Comparison of ENCODE assay signal across 9 cellular contexts in the genomic region with DNA sequence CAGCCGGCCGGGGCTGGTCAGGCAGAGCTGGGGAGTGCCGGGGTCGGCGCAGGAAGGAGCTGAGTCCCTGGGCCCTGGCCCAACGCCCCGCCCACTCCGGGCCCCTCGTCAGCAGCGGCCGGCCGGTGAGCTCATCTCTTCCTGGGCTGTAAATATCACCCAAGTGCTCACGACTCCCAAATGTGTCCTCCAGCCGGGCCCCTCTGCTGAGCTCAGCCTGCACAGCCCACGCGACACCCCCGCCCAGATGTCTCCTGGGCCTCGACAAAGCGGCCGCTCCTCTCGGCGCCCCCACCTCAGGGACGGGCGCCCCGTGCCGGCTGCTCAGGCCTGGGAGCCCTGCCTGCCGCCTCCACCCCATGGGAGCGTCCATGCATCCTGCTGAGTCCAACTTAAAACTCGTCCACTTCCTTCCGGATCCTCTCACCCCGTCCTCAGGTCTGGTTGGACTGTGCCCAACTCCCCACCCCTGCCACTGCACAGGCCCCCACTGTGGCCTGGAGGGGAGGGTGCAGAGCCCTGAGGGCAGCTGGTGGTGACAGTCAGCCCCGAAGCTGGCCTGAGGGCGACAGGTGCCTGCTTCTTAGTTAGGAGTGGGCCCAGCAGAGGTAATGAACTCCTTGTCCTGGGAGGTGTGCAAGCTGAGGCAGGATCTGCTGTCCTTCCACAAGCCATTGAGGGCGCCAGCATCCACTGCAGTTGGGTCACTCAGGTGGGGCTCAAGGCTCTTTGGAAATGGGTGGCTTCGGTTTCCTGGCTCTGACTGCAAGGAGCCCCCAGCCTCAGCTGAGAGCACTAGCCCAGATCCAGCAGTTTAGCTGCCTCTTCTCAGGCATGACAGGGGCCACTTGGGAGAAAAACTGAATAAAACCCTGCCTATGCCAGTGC. TPM values are rescaled to one million over a fixed set of nuclear protein-coding genes. Genes with fewer than 3 reads are reported as not detected.
DNase-seq lines count a peak whose midpoint lies in the region; ATAC-seq and TF ChIP-seq lines count a peak whose summit lies in the region.
"Had no signal": no experiment of that assay in that cellular context is flagged by ENCODE, and none has a peak within 500 bp of the region (broad histone marks: within the 10 kb centered on the region; RNA-seq: fewer than 3 reads in every experiment).

No MANE protein-coding gene starts in this region.

- TF ChIP-seq POLR2A in esophagus squamous epithelium (IDR thresholded peaks at IDR 0.05) = no peak

- no peak for ATAC-seq in HG03039 (IDR thresholded peaks at IDR 0.05; ENCODE audit: unreplicated experiment)

- peak; percentile 61 to 69 for DNase-seq in SJCRH30
- DNase-seq in esophagus squamous epithelium (lab: John Stamatoyannopoulos, UW) = no peak
- DNase-seq in T-helper 9 cell = no peak
- no peak for DNase-seq in cerebellar cortex (ENCODE audit: low spot score)
- DNase-seq in DMS53 treated with DMSO at 0.1 percent for 48 hours (lab: John Stamatoyannopoulos, UW; ENCODE audit: unreplicated experiment) = no peak
- DNase-seq: NCI-H1048 had no signal

- H3K9me3 ChIP-seq in DOHH2 (ENCODE audit: control insufficient read depth, insufficient read depth, low read length) = no peaks in the 10 kb centered on the region
- H3K9me3 ChIP-seq in SJCRH30 (replicated peaks) = no peaks in the 10 kb centered on the region
- H3K9me3 ChIP-seq in esophagus squamous epithelium = no peaks in the 10 kb centered on the region

- no peak for TF ChIP-seq CTCF in DOHH2 (IDR thresholded peaks at IDR 0.05; ENCODE audit: low read depth, low read length, poor library complexity, severe bottlenecking)
- TF ChIP-seq CTCF in esophagus squamous epithelium (IDR thresholded peaks at IDR 0.05) = no peak

- H3F3A ChIP-seq in DOHH2 (ENCODE audit: control insufficient read depth, insufficient read depth) = no peaks in the 10 kb centered on the region

- no peak overlapping the region for H3K27ac ChIP-seq in DOHH2 (ENCODE audit: low read depth, low read length)
- H3K27ac ChIP-seq in SJCRH30 = peak overlapping the region; percentile 1; the same call in 1 of the 2 replicates
- H3K27ac ChIP-seq in esophagus squamous epithelium = peak overlapping the region in 3 of 4 donors; percentile 2 to 50 (median 45)
- H3K27ac ChIP-seq in rectal smooth muscle tissue (ENCODE audit: low read depth, low read length) = no peak overlapping the region

- H3K4me1 ChIP-seq in DOHH2 (ENCODE audit: control insufficient read depth, low read length) = peaks cover 31% of the 10 kb centered on the region
- peaks cover 27% of the 10 kb centered on the region for H3K4me1 ChIP-seq in SJCRH30
- H3K4me1 ChIP-seq in esophagus squamous epithelium = peaks cover 35 to 71% (median 37%) of the 10 kb centered on the region in 3 donors
- H3K4me1 ChIP-seq in rectal smooth muscle tissue (ENCODE audit: control insufficient read depth, insufficient read depth, low read length) = peaks cover 2% of the 10 kb centered on the region

- no peaks in the 10 kb centered on the region for H3K79me2 ChIP-seq in DOHH2 (ENCODE audit: control insufficient read depth, low read length)

- no peaks in the 10 kb centered on the region for H3K36me3 ChIP-seq in DOHH2 (ENCODE audit: control insufficient read depth, low read length)
- no peaks in the 10 kb centered on the region for H3K36me3 ChIP-seq in SJCRH30
- H3K36me3 ChIP-seq in esophagus squamous epithelium = no peaks in the 10 kb centered on the region
- H3K36me3 ChIP-seq in rectal smooth muscle tissue (ENCODE audit: control insufficient read depth, insufficient read depth, low read length) = no peaks in the 10 kb centered on the region

- intact Hi-C loops in esophagus squamous epithelium (cut with DNase I) = no loop called here

- WGBS in esophagus squamous epithelium, 2 donors = 44 to 68% methylated on average over 10 to 24 of the region's 35 CpGs

- no peak overlapping the region for H3K9ac ChIP-seq in rectal smooth muscle tissue (ENCODE audit: low read length)

- H3K4me3 ChIP-seq in DOHH2 (ENCODE audit: low read length) (no peak overlapping the region), SJCRH30 (peak overlapping the region; percentile 26), esophagus squamous epithelium (peak overlapping the region in 1 of 4 donors; percentile 24), rectal smooth muscle tissue (ENCODE audit: low read length) (peak overlapping the region; percentile 21)

- no peaks in the 10 kb centered on the region for H3K27me3 ChIP-seq in DOHH2 (ENCODE audit: control insufficient read depth, low read length)
- H3K27me3 ChIP-seq in SJCRH30 = peaks cover 12% of the 10 kb centered on the region; the same call in 1 of the 2 replicates
- no peaks in the 10 kb centered on the region for H3K27me3 ChIP-seq in esophagus squamous epithelium
- H3K27me3 ChIP-seq in rectal smooth muscle tissue (ENCODE audit: control insufficient read depth, insufficient read depth, low read length) = no peaks in the 10 kb centered on the region

- H4K20me1 ChIP-seq in DOHH2 (ENCODE audit: control insufficient read depth, insufficient read depth, low read depth, low read length) = no peaks in the 10 kb centered on the region

- H3K9me2 ChIP-seq in DOHH2 (replicated peaks; ENCODE audit: control insufficient read depth, low read length) = no peaks in the 10 kb centered on the region

- peak overlapping the region; percentile 36 for H3K4me2 ChIP-seq in DOHH2 (ENCODE audit: low read length)

RNA-seq across cellular contexts. Expression of gene RTN4R, which starts 28.8 kb away (rescaled TPM):
- 0.10 and 0.30 TPM in 2 replicates for total RNA-seq in SJCRH30 (2014; rRNA removed; shearing (Covaris generic))
- 1 to 10 TPM in 3 of 4 donors, under 1 TPM in 1; 0.97 to 3.9 (median 2.5) TPM for total RNA-seq in esophagus squamous epithelium

Comparison
In these comparisons a context has a peak if more than half of its experiments do, and no peak if none do; other contexts are left out.
1. H3K27ac ChIP-seq: peak in SJCRH30 (single experiment) and esophagus squamous epithelium (3 of 4); none in DOHH2 (single experiment) and rectal smooth muscle tissue (single experiment).
2. DNase-seq: peak in SJCRH30 (2 of 2); none in esophagus squamous epithelium (single experiment), T-helper 9 cell (single experiment), cerebellar cortex (single experiment) and DMS53 treated with DMSO at 0.1 percent for 48 hours (single experiment).